In the genomic region with DNA sequence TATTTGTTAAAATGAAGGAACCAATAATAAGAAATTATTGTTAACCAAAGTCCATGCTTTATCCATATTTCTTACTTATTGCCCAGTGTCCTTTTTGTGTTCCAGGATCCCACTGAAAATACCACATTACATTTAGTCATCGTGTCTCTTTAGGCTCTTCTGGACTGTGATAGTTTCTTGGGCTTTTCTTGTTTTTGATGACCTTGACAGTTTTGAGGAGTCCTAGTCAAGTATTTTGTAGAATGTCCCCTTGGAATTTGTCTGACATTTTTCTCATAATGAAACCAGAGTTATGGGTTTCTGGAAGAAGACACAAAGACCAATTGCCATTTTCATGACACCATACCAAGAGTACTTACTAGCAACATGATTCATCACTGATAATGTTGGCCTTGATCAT, we compare ENCODE assay signal across 38 cellular contexts. TPM values are rescaled to one million over a fixed set of nuclear protein-coding genes. Genes with fewer than 3 reads are reported as not detected.
DNase-seq lines count a peak whose midpoint lies in the region; ATAC-seq, FAIRE-seq and TF ChIP-seq lines count a peak whose summit lies in the region.
"Had no signal": no experiment of that assay in that cellular context is flagged by ENCODE, and none has a peak within 500 bp of the region (broad histone marks: within the 10 kb centered on the region; RNA-seq: fewer than 3 reads in every experiment).

No MANE protein-coding gene starts in this region.

- no peaks in the 10 kb centered on the region for H3K9me1 ChIP-seq in IMR-90 (ENCODE audit: insufficient read depth, low read length)
- no peaks in the 10 kb centered on the region for H3K9me1 ChIP-seq in K562 (ENCODE audit: control insufficient read depth, insufficient read depth, low read length)

- no peaks in the 10 kb centered on the region for H3K27me3 ChIP-seq in HepG2 (ENCODE audit: control insufficient read depth in 1 of 2, insufficient read depth in 2 of 2, low read length in 2 of 2)
- H3K27me3 ChIP-seq in right lobe of liver, result no peaks in the 10 kb centered on the region
- peaks cover 2% of the 10 kb centered on the region; the same call in 1 of the 2 replicates for H3K27me3 ChIP-seq in IMR-90 (ENCODE audit: control insufficient read depth, insufficient read depth, low read length)
- peaks cover 0 to 6% of the 10 kb centered on the region in 2 experiments; a peak in 2 of 5 replicates for H3K27me3 ChIP-seq in K562 (ENCODE audit: control insufficient read depth in 2 of 2, insufficient read depth in 2 of 2, low read length in 2 of 2)
- H3K27me3 ChIP-seq: BLaER1; BLaER1 treated with 17β-estradiol and CSF1 and Interleukin-3, amounts not matched to agents 10 nM and 100 nM had no signal

- 92% methylated on average over 1 of the region's 1 CpG for WGBS in HepG2 (ENCODE audit: low lambda C conversion rate)
- WGBS in right lobe of liver (ENCODE audit: insufficient coverage, low coverage, low lambda C conversion rate, missing lambda C conversion rate), result 82% methylated on average over 1 of the region's 1 CpG
- 66% methylated on average over 1 of the region's 1 CpG for WGBS in A549 (ENCODE audit: missing lambda C conversion rate)
- WGBS in IMR-90 (ENCODE audit: extremely low coverage in 2 of 2, insufficient read length in 1 of 2), 2 experiments, result no CpG with 5 or more reads among the region's 1 CpG
- WGBS in K562 (ENCODE audit: insufficient coverage, low coverage, missing lambda C conversion rate), result 0% methylated on average over 1 of the region's 1 CpG

- no peak for TF ChIP-seq RAD21 in HepG2 (CRISPR knock-in tag; IDR thresholded peaks at IDR 0.05)
- TF ChIP-seq RAD21 in A549 (conservative IDR thresholded peaks at IDR 0.05 in 1 of 2, IDR thresholded peaks at IDR 0.05 in 1 of 2), result no peak
- TF ChIP-seq RAD21 in IMR-90 (IDR thresholded peaks at IDR 0.05; ENCODE audit: low read length), result no peak
- no peak for TF ChIP-seq RAD21 in K562 (CRISPR knock-in tag; conservative IDR thresholded peaks at IDR 0.05 in 1 of 2, IDR thresholded peaks at IDR 0.05 in 1 of 2)

- H4K8ac ChIP-seq in IMR-90 (ENCODE audit: low read depth in 2 of 2, low read length in 2 of 2), result no peak overlapping the region

- H3K14ac ChIP-seq in IMR-90 (replicated peaks; ENCODE audit: low read depth, low read length), result no peak overlapping the region

- no peak overlapping the region for H4K91ac ChIP-seq in IMR-90 (ENCODE audit: insufficient read depth, low read depth, low read length)

- CTCF ChIA-PET in HepG2 (lab: Yijun Ruan, JAX; ENCODE audit: low intra/inter-chr PET ratio, low total read pairs) (no interaction called here), A549 (lab: Yijun Ruan, JAX) (no interaction called here), IMR-90 (lab: Yijun Ruan, JAX) (no interaction called here), K562 (lab: Yijun Ruan, JAX; ENCODE audit: low intra/inter-chr PET ratio) (no interaction called here)

- H2AK5ac ChIP-seq in IMR-90 (ENCODE audit: low read depth, low read length), result no peak overlapping the region

- H2AK9ac ChIP-seq in IMR-90 (replicated peaks; ENCODE audit: low read depth, low read length, poor library complexity), result no peak overlapping the region

- peaks cover 8% of the 10 kb centered on the region for H3K4me1 ChIP-seq in HepG2 (ENCODE audit: insufficient read depth, low read length)
- no peaks in the 10 kb centered on the region for H3K4me1 ChIP-seq in right lobe of liver
- no peaks in the 10 kb centered on the region for H3K4me1 ChIP-seq in A549
- H3K4me1 ChIP-seq in IMR-90 (ENCODE audit: control insufficient read depth, insufficient read depth, low read length), result no peaks in the 10 kb centered on the region
- no peaks in the 10 kb centered on the region; a peak in 1 of 5 replicates for H3K4me1 ChIP-seq in K562 (replicated peaks in 1 of 2; ENCODE audit: control insufficient read depth in 2 of 2, insufficient read depth in 2 of 2, low read length in 2 of 2)
- H3K4me1 ChIP-seq: BE2C, Caco-2 had no signal

- H2AFZ ChIP-seq in HepG2 (ENCODE audit: low read length), result no peak overlapping the region
- no peak overlapping the region for H2AFZ ChIP-seq in IMR-90 (replicated peaks; ENCODE audit: low read length, poor library complexity)
- H2AFZ ChIP-seq in K562 (ENCODE audit: low read depth, low read length), result no peak overlapping the region

- dilution Hi-C loops in IMR-90 (cut with HindIII; ENCODE audit: low sequenced_read_pairs, unreplicated experiment), result no loop called here

- H3K23ac ChIP-seq in IMR-90 (ENCODE audit: low read depth, low read length), result no peak overlapping the region

- H3K18ac ChIP-seq in IMR-90 (ENCODE audit: low read depth, low read length), result no peak overlapping the region

- no peak overlapping the region for H2BK15ac ChIP-seq in IMR-90 (ENCODE audit: low read depth, low read length)

- TF ChIP-seq CTCF in HepG2 (CRISPR knock-in tag; IDR thresholded peaks at IDR 0.05) (no peak), right lobe of liver (IDR thresholded peaks at IDR 0.05) (no peak), A549 (IDR thresholded peaks at IDR 0.05) (no peak), IMR-90 (conservative IDR thresholded peaks at IDR 0.05; ENCODE audit: low read depth, low read length) (no peak), K562 (IDR thresholded peaks at IDR 0.05 in 2 of 3, conservative IDR thresholded peaks at IDR 0.05 in 1 of 3; ENCODE audit: insufficient read depth in 2 of 3, low read depth in 1 of 3, low read length in 3 of 3) (no peak)

- no peaks in the 10 kb centered on the region for H3K79me1 ChIP-seq in IMR-90 (ENCODE audit: low read depth in 1 of 2, low read length in 2 of 2)

- H3K36me3 ChIP-seq in HepG2 (replicated peaks in 1 of 2; ENCODE audit: control insufficient read depth in 1 of 2, insufficient read depth in 2 of 2, low read length in 2 of 2), result no peaks in the 10 kb centered on the region
- H3K36me3 ChIP-seq in right lobe of liver, result no peaks in the 10 kb centered on the region
- no peaks in the 10 kb centered on the region for H3K36me3 ChIP-seq in IMR-90 (ENCODE audit: control insufficient read depth, insufficient read depth, low read length)
- H3K36me3 ChIP-seq in K562 (ENCODE audit: control insufficient read depth, insufficient read depth, low read length), result no peaks in the 10 kb centered on the region
- H3K36me3 ChIP-seq: BE2C; BLaER1; BLaER1 treated with 17β-estradiol and CSF1 and Interleukin-3, amounts not matched to agents 10 nM and 100 nM had no signal

- no TSS peak for BruUV-seq in HepG2 (replicated peaks; lab: Mats Ljungman, UMichigan)
- no TSS peak for BruUV-seq in IMR-90 (replicated peaks; lab: Mats Ljungman, UMichigan)
- no TSS peak for BruUV-seq in K562 (replicated peaks; lab: Mats Ljungman, UMichigan)

- no peak overlapping the region for H2BK120ac ChIP-seq in IMR-90 (ENCODE audit: low read depth, low read length)

- H3K4me2 ChIP-seq in HepG2 (ENCODE audit: low read depth, low read length), result no peak overlapping the region
- H3K4me2 ChIP-seq in A549, result no peak overlapping the region
- H3K4me2 ChIP-seq in IMR-90 (ENCODE audit: low read depth, low read length), result no peak overlapping the region
- H3K4me2 ChIP-seq in K562 (ENCODE audit: insufficient read depth, low read length), result no peak overlapping the region
- H3K4me2 ChIP-seq: BLaER1; BLaER1 treated with 17β-estradiol and CSF1 and Interleukin-3, amounts not matched to agents 10 nM and 100 nM had no signal

- in situ Hi-C loops in HepG2 (cut with HindIII; ENCODE audit: extremely low pct_ligation_motif_present, low pct_unique_long_range_greater_than_20kb) (loop anchor here (25.0 kb wide), 2 partner anchors 234 to 759 kb away; a partner anchor contains a TSS), IMR-90 (cut with MboI; ENCODE audit: low sequenced_read_pairs) (loop anchor here (25.0 kb wide), 1 partner anchor 759 kb away; no protein-coding TSS in a partner anchor), K562 (cut with MboI) (loop anchor here (5.0 kb wide), 1 partner anchor 444 kb away; a partner anchor contains a TSS)

- H2BK5ac ChIP-seq in IMR-90 (ENCODE audit: low read depth, low read length, poor library complexity, severe bottlenecking), result no peak overlapping the region

- H3K9me3 ChIP-seq in HepG2 (ENCODE audit: low read length) (no peaks in the 10 kb centered on the region), right lobe of liver (no peaks in the 10 kb centered on the region), A549 (no peaks in the 10 kb centered on the region), IMR-90 (ENCODE audit: control insufficient read depth, insufficient read depth, low read length) (no peaks in the 10 kb centered on the region), K562 (replicated peaks; ENCODE audit: control insufficient read depth, insufficient read depth, low read depth, low read length) (no peaks in the 10 kb centered on the region)
- H3K9me3 ChIP-seq: BE2C; BLaER1; BLaER1 treated with 17β-estradiol and CSF1 and Interleukin-3, amounts not matched to agents 10 nM and 100 nM; Caco-2 had no signal

- H3K9ac ChIP-seq in HepG2 (ENCODE audit: insufficient read depth, low read depth, low read length), result no peak overlapping the region
- no peak overlapping the region for H3K9ac ChIP-seq in IMR-90 (ENCODE audit: low read depth, low read length)
- no peak overlapping the region for H3K9ac ChIP-seq in K562 (ENCODE audit: insufficient read depth in 1 of 2, low read depth in 2 of 2, low read length in 2 of 2)
- H3K9ac ChIP-seq: BLaER1; BLaER1 treated with 17β-estradiol and CSF1 and Interleukin-3, amounts not matched to agents 10 nM and 100 nM had no signal

- DNase-seq in HepG2 (ENCODE audit: low spot score) (no peak), right lobe of liver (no peak), A549 (ENCODE audit: low read depth in 1 of 2, low spot score in 1 of 2) (no peak), IMR-90 (no peak), K562 (ENCODE audit: extremely low read depth in 1 of 4, low spot score in 3 of 4) (no peak), germinal center (ENCODE audit: low spot score) (no peak)
- no peak for DNase-seq in central memory CD4-positive, alpha-beta T cell
- DNase-seq: 8988T; ACHN; AML-193; BE2C; C1 segment of cervical spinal cord; Caco-2; Calu3; CD4-positive, alpha-beta memory T cell; CD4-positive, alpha-beta T cell; CD4-positive, CD25-positive, alpha-beta regulatory T cell; CD8-positive, alpha-beta memory T cell; CD8-positive, alpha-beta T cell; COR-L47; DMS 273 treated with DMSO at 0.1 percent for 48 hours; DMS153; DMS53; DMS79; DMS79 treated with DMSO at 0.1 percent for 48 hours; DND-41; EL had no signal

- H3K79me2 ChIP-seq in HepG2 (ENCODE audit: insufficient read depth, low read length) (no peaks in the 10 kb centered on the region), K562 (ENCODE audit: control insufficient read depth, insufficient read depth, low read length) (no peaks in the 10 kb centered on the region)

- no peak overlapping the region for H3K27ac ChIP-seq in HepG2 (ENCODE audit: extremely low read length, insufficient read depth, low read length)
- no peak overlapping the region for H3K27ac ChIP-seq in right lobe of liver
- no peak overlapping the region for H3K27ac ChIP-seq in A549
- no peak overlapping the region for H3K27ac ChIP-seq in IMR-90 (ENCODE audit: insufficient read depth, low read length)
- no peak overlapping the region for H3K27ac ChIP-seq in K562 (ENCODE audit: extremely low read depth, low read depth, low read length)
- H3K27ac ChIP-seq: 22Rv1; BLaER1; BLaER1 treated with 17β-estradiol and CSF1 and Interleukin-3, amounts not matched to agents 10 nM and 100 nM; C4-2B had no signal

- ATAC-seq in HepG2, result no peak
- ATAC-seq in right lobe of liver, result no peak
- ATAC-seq in A549, result no peak
- ATAC-seq in IMR-90 (ENCODE audit: low read depth), result no peak
- ATAC-seq in K562, result no peak
- no peak for ATAC-seq in GM19463 (IDR thresholded peaks at IDR 0.05; ENCODE audit: unreplicated experiment)
- ATAC-seq: CD8-positive, alpha-beta T cell had no signal

- FAIRE-seq in HepG2 (lab: Jason Lieb, UNC) (no peak), A549 (lab: Jason Lieb, UNC) (no peak), K562 (lab: Jason Lieb, UNC) (no peak)
- FAIRE-seq: A204.1, D721Med had no signal

- intact Hi-C loops in HepG2 (cut with micrococcal nuclease; ENCODE audit: unreplicated experiment), result no loop called here
- intact Hi-C loops in right lobe of liver (cut with DNase I), result no loop called here
- intact Hi-C loops in IMR-90 (cut with micrococcal nuclease), result loop anchor here (10.0 kb wide), 1 partner anchor 766 kb away; no protein-coding TSS in a partner anchor
- intact Hi-C loops in K562 (cut with micrococcal nuclease), result no loop called here

- H3K4ac ChIP-seq in IMR-90 (ENCODE audit: low read depth, low read length), result no peak overlapping the region

- no peak for TF ChIP-seq EP300 in HepG2 (IDR thresholded peaks at IDR 0.05; ENCODE audit: low read depth in 2 of 2, low read length in 2 of 2)
- TF ChIP-seq EP300 in HepG2 (CRISPR knock-in tag; IDR thresholded peaks at IDR 0.05; ENCODE audit: borderline replicate concordance), result no peak
- no peak for TF ChIP-seq EP300 in A549 (IDR thresholded peaks at IDR 0.05)
- no peak for TF ChIP-seq EP300 in K562 (IDR thresholded peaks at IDR 0.05; ENCODE audit: low read length)

- no peak overlapping the region for H2BK20ac ChIP-seq in IMR-90 (ENCODE audit: low read depth, low read length)

- TF ChIP-seq POLR2A in HepG2 (IDR thresholded peaks at IDR 0.05; ENCODE audit: insufficient read depth in 1 of 2, low read depth in 2 of 2, low read length in 2 of 2) (no peak), right lobe of liver (IDR thresholded peaks at IDR 0.05) (no peak), A549 (IDR thresholded peaks at IDR 0.05; ENCODE audit: low read length) (no peak), IMR-90 (IDR thresholded peaks at IDR 0.05; ENCODE audit: low read depth, low read length) (no peak), K562 (conservative IDR thresholded peaks at IDR 0.05) (no peak)

- POLR2A ChIA-PET in HepG2 (lab: Yijun Ruan, JAX), result no interaction called here
- POLR2A ChIA-PET in A549 (lab: Yijun Ruan, JAX), result no interaction called here
- POLR2A ChIA-PET in IMR-90 (lab: Charles Lee; ENCODE audit: unreplicated experiment), result no interaction called here
- POLR2A ChIA-PET in K562 (lab: Yijun Ruan, JAX), result no interaction called here

- H3K4me3 ChIP-seq in HepG2 (replicated peaks in 1 of 3; ENCODE audit: insufficient read depth in 1 of 3, low read depth in 2 of 3, low read length in 3 of 3) (no peak overlapping the region), right lobe of liver (no peak overlapping the region), A549 (no peak overlapping the region), IMR-90 (ENCODE audit: insufficient read depth, low read depth, low read length) (no peak overlapping the region), K562 (no peak overlapping the region)
- H3K4me3 ChIP-seq: BLaER1; BLaER1 treated with 17β-estradiol and CSF1 and Interleukin-3, amounts not matched to agents 10 nM and 100 nM had no signal

- H4K20me1 ChIP-seq in HepG2 (ENCODE audit: insufficient read depth, low read length), result no peaks in the 10 kb centered on the region
- H4K20me1 ChIP-seq in IMR-90 (ENCODE audit: insufficient read depth, low read length), result no peaks in the 10 kb centered on the region
- H4K20me1 ChIP-seq in K562 (replicated peaks; ENCODE audit: control insufficient read depth, insufficient read depth, low read length), result no peaks in the 10 kb centered on the region
- H4K20me1 ChIP-seq: BLaER1; BLaER1 treated with 17β-estradiol and CSF1 and Interleukin-3, amounts not matched to agents 10 nM and 100 nM had no signal

- no peak overlapping the region for H4K5ac ChIP-seq in IMR-90 (ENCODE audit: low read depth, low read length)

- no peak overlapping the region for H3K56ac ChIP-seq in IMR-90 (ENCODE audit: extremely low read depth, insufficient read depth, low read length)

RNA-seq across cellular contexts. Expression of a gene that starts 13.6 kb away (rescaled TPM):
- total RNA-seq in HepG2 (2016; rRNA removed; fragmentation: Illumina TruSeq; extraction: Trizol) (39.3 and 45.9 TPM in 2 replicates), right lobe of liver (10 to 100 TPM; 11.1 to 16.2 (median 14.4) TPM), IMR-90 (2012; rRNA removed) (20.4 and 35.8 TPM in 2 replicates), K562 (2014; rRNA removed) (17.9 and 30.9 TPM in 2 replicates), K562 (2014; rRNA removed; fragmentation: Illumina TruSeq; extraction: Trizol) (32.5 and 35.7 TPM in 2 replicates), K562 (2015; rRNA removed; fragmentation: Illumina TruSeq; extraction: Trizol) (25.2 and 30.8 TPM in 2 replicates), K562 (2021) (18.7 and 24.1 TPM in 2 replicates)
- total RNA-seq in HepG2 (2016; cell fraction: cytosol; rRNA removed; fragmentation: Illumina TruSeq; extraction: Trizol; ENCODE audit: low read depth), result 12.7 and 14.8 TPM in 2 replicates
- total RNA-seq in HepG2 (2016; cell fraction: insoluble cytoplasmic fraction; rRNA removed; fragmentation: Illumina TruSeq; extraction: Trizol), result 36.8 and 51.4 TPM in 2 replicates
- total RNA-seq in HepG2 (2016; cell fraction: membrane; rRNA removed; fragmentation: Illumina TruSeq; extraction: Trizol), result 10.3 and 11.3 TPM in 2 replicates
- total RNA-seq in HepG2 (2016; cell fraction: nucleus; rRNA removed; fragmentation: Illumina TruSeq; extraction: Trizol), result 49.1 and 53.3 TPM in 2 replicates
- polyA plus RNA-seq in HepG2 (2011; rRNA removed) (11.8 and 16.9 TPM in 2 replicates), A549 (2011; rRNA removed) (49.6 and 63.9 TPM in 2 replicates), A549 (2017; fragmentation: RNase III; extraction: RNeasy Plus Mini Kit Qiagen cat#74134 plus additional on column Dnase treatment) (38.4 to 40.8 TPM (median 40.2 TPM) in 3 replicates), IMR-90 (2012; rRNA removed) (9.5 and 12.8 TPM in 2 replicates), K562 (2011; rRNA removed) (20.4 and 28.0 TPM in 2 replicates), K562 (2014; fragmentation: Illumina TruSeq; extraction: Trizol) (23.3 and 24.8 TPM in 2 replicates), K562 (2014; fragmentation: Nextera tagmentation; extraction: Ambion mirVana) (100 to 1,000 TPM in 1 of 2 experiments, 10 to 100 TPM in 1; 85.9 to 101 TPM), K562 (2014; rRNA removed) (23.3 and 24.1 TPM in 2 replicates)
- 6.1 and 10.1 TPM in 2 replicates for polyA plus RNA-seq in HepG2 (2011; cell fraction: cytosol; rRNA removed)
- polyA plus RNA-seq in HepG2 (2011; cell fraction: nucleus; rRNA removed), result 12.2 and 13.1 TPM in 2 replicates
- 15.3 and 17.3 TPM in 2 replicates for polyA plus RNA-seq in HepG2 (2012)
- polyA plus RNA-seq in HepG2 (2016; cell fraction: cytosol; fragmentation: Illumina TruSeq; extraction: Trizol; ENCODE audit: low read depth), result 3.1 and 3.4 TPM in 2 replicates
- 42.0 and 46.1 TPM in 2 replicates for polyA plus RNA-seq in HepG2 (2016; cell fraction: insoluble cytoplasmic fraction; fragmentation: Illumina TruSeq; extraction: Trizol; ENCODE audit: low read depth)
- polyA plus RNA-seq in HepG2 (2016; cell fraction: membrane; fragmentation: Illumina TruSeq; extraction: Trizol; ENCODE audit: low read depth), result 6.0 and 6.7 TPM in 2 replicates
- 26.7 and 29.7 TPM in 2 replicates for polyA plus RNA-seq in HepG2 (2016; cell fraction: nucleus; fragmentation: Illumina TruSeq; extraction: Trizol; ENCODE audit: insufficient read depth, low read depth)
- polyA minus RNA-seq in HepG2 (2011; rRNA and poly(A)+ RNA removed; ENCODE audit: low replicate concordance), result 5.3 and 6.5 TPM in 2 replicates
- 9.5 and 10.4 TPM in 2 replicates for polyA minus RNA-seq in HepG2 (2011; cell fraction: cytosol; rRNA and poly(A)+ RNA removed)
- polyA minus RNA-seq in HepG2 (2011; cell fraction: nucleus; rRNA and poly(A)+ RNA removed), result 73.5 and 78.9 TPM in 2 replicates
- polyA plus RNA-seq in A549 (2012; cell fraction: cytosol; rRNA removed), result 11.3 and 12.0 TPM in 2 replicates
- polyA plus RNA-seq in A549 (2012; cell fraction: nucleus; rRNA removed), result 4.0 and 6.4 TPM in 2 replicates
- polyA minus RNA-seq in A549 (2011; rRNA and poly(A)+ RNA removed), result 9.6 and 11.0 TPM in 2 replicates
- polyA plus RNA-seq in IMR-90 (2012; cell fraction: cytosol; rRNA removed), result 1.8 and 2.3 TPM in 2 replicates
- polyA plus RNA-seq in IMR-90 (2012; cell fraction: nucleus; rRNA removed; ENCODE audit: low replicate concordance), result 0.90 and 6.6 TPM in 2 replicates
- total RNA-seq in K562 (2011; cell fraction: chromatin; rRNA removed; ENCODE audit: low replicate concordance), result 37.2 and 47.8 TPM in 2 replicates
- 16.3 and 18.2 TPM in 2 replicates for total RNA-seq in K562 (2011; cell fraction: nucleolus; rRNA removed)
- total RNA-seq in K562 (2011; cell fraction: nucleoplasm; rRNA removed), result 15.5 and 20.3 TPM in 2 replicates
- polyA plus RNA-seq in K562 (2011; cell fraction: cytosol; rRNA removed), result 3.2 and 10.3 TPM in 2 replicates
- polyA plus RNA-seq in K562 (2011; cell fraction: nucleus; rRNA removed), result 24.0 and 27.4 TPM in 2 replicates
- 19.1 and 19.4 TPM in 2 replicates for polyA plus RNA-seq in K562 (2012)
- 18.8 and 24.0 TPM in 2 replicates for polyA minus RNA-seq in K562 (2011; rRNA and poly(A)+ RNA removed)
- 1.9 and 7.2 TPM in 2 replicates for polyA minus RNA-seq in K562 (2011; cell fraction: cytosol; rRNA and poly(A)+ RNA removed)
- polyA minus RNA-seq in K562 (2011; cell fraction: nucleus; rRNA and poly(A)+ RNA removed), result 30.7 and 44.8 TPM in 2 replicates

RNA-seq across cellular contexts. Expression of a gene that starts 38.9 kb away (rescaled TPM):
- total RNA-seq in HepG2 (2016; rRNA removed; fragmentation: Illumina TruSeq; extraction: Trizol), result not detected in 2 replicates
- total RNA-seq in HepG2 (2016; cell fraction: cytosol; rRNA removed; fragmentation: Illumina TruSeq; extraction: Trizol; ENCODE audit: low read depth), result not detected in 2 replicates
- not detected in 2 replicates for total RNA-seq in HepG2 (2016; cell fraction: insoluble cytoplasmic fraction; rRNA removed; fragmentation: Illumina TruSeq; extraction: Trizol)
- total RNA-seq in HepG2 (2016; cell fraction: membrane; rRNA removed; fragmentation: Illumina TruSeq; extraction: Trizol), result not detected in 2 replicates
- total RNA-seq in HepG2 (2016; cell fraction: nucleus; rRNA removed; fragmentation: Illumina TruSeq; extraction: Trizol), result not detected in 2 replicates
- polyA plus RNA-seq in HepG2 (2011; rRNA removed), result not detected in 2 replicates
- polyA plus RNA-seq in HepG2 (2011; cell fraction: cytosol; rRNA removed), result not detected in 2 replicates
- not detected in 2 replicates for polyA plus RNA-seq in HepG2 (2011; cell fraction: nucleus; rRNA removed)
- not detected in 2 replicates for polyA plus RNA-seq in HepG2 (2012)
- polyA plus RNA-seq in HepG2 (2016; cell fraction: cytosol; fragmentation: Illumina TruSeq; extraction: Trizol; ENCODE audit: low read depth), result not detected in 2 replicates
- polyA plus RNA-seq in HepG2 (2016; cell fraction: insoluble cytoplasmic fraction; fragmentation: Illumina TruSeq; extraction: Trizol; ENCODE audit: low read depth), result not detected in 2 replicates
- not detected in 2 replicates for polyA plus RNA-seq in HepG2 (2016; cell fraction: membrane; fragmentation: Illumina TruSeq; extraction: Trizol; ENCODE audit: low read depth)
- polyA plus RNA-seq in HepG2 (2016; cell fraction: nucleus; fragmentation: Illumina TruSeq; extraction: Trizol; ENCODE audit: insufficient read depth, low read depth), result not detected in 2 replicates
- polyA minus RNA-seq in HepG2 (2011; rRNA and poly(A)+ RNA removed; ENCODE audit: low replicate concordance), result 0.82 TPM in 1 of 2 replicates, not detected in the other
- polyA minus RNA-seq in HepG2 (2011; cell fraction: cytosol; rRNA and poly(A)+ RNA removed), result not detected in 2 replicates
- polyA minus RNA-seq in HepG2 (2011; cell fraction: nucleus; rRNA and poly(A)+ RNA removed), result not detected in 2 replicates
- not detected for total RNA-seq in right lobe of liver
- 0.21 TPM in 2 replicates for polyA plus RNA-seq in A549 (2011; rRNA removed)
- 0.04 and 0.05 TPM in 2 replicates for polyA plus RNA-seq in A549 (2012; cell fraction: cytosol; rRNA removed)
- polyA plus RNA-seq in A549 (2012; cell fraction: nucleus; rRNA removed), result 0.07 TPM in 1 of 2 replicates, not detected in the other
- polyA plus RNA-seq in A549 (2017; fragmentation: RNase III; extraction: RNeasy Plus Mini Kit Qiagen cat#74134 plus additional on column Dnase treatment), result 0.05 to 0.12 TPM (median 0.12 TPM) in 3 replicates
- 1.6 TPM in 1 of 2 replicates, not detected in the other for polyA minus RNA-seq in A549 (2011; rRNA and poly(A)+ RNA removed)
- not detected in 2 replicates for total RNA-seq in IMR-90 (2012; rRNA removed)
- not detected in 2 replicates for polyA plus RNA-seq in IMR-90 (2012; rRNA removed)
- not detected in 2 replicates for polyA plus RNA-seq in IMR-90 (2012; cell fraction: cytosol; rRNA removed)
- polyA plus RNA-seq in IMR-90 (2012; cell fraction: nucleus; rRNA removed; ENCODE audit: low replicate concordance), result not detected in 2 replicates
- not detected in 2 replicates for total RNA-seq in K562 (2011; cell fraction: chromatin; rRNA removed; ENCODE audit: low replicate concordance)
- not detected in 2 replicates for total RNA-seq in K562 (2011; cell fraction: nucleolus; rRNA removed)
- not detected in 2 replicates for total RNA-seq in K562 (2011; cell fraction: nucleoplasm; rRNA removed)
- total RNA-seq in K562 (2014; rRNA removed), result not detected in 2 replicates
- total RNA-seq in K562 (2014; rRNA removed; fragmentation: Illumina TruSeq; extraction: Trizol), result 0.10 TPM in 1 of 2 replicates, not detected in the other
- not detected in 2 replicates for total RNA-seq in K562 (2015; rRNA removed; fragmentation: Illumina TruSeq; extraction: Trizol)
- total RNA-seq in K562 (2021), result 0.09 and 0.20 TPM in 2 replicates
- 0.07 TPM in 1 of 2 replicates, not detected in the other for polyA plus RNA-seq in K562 (2011; rRNA removed)
- polyA plus RNA-seq in K562 (2011; cell fraction: cytosol; rRNA removed), result not detected in 2 replicates
- not detected in 2 replicates for polyA plus RNA-seq in K562 (2011; cell fraction: nucleus; rRNA removed)
- polyA plus RNA-seq in K562 (2012), result not detected in 2 replicates
- not detected in 2 replicates for polyA plus RNA-seq in K562 (2014; fragmentation: Illumina TruSeq; extraction: Trizol)
- polyA plus RNA-seq in K562 (2014; fragmentation: Nextera tagmentation; extraction: Ambion mirVana), result under 1 TPM; 0.06 to 0.14 TPM
- polyA plus RNA-seq in K562 (2014; rRNA removed), result 0.20 TPM in 1 of 2 replicates, not detected in the other
- polyA minus RNA-seq in K562 (2011; rRNA and poly(A)+ RNA removed), result not detected in 2 replicates
- not detected in 2 replicates for polyA minus RNA-seq in K562 (2011; cell fraction: cytosol; rRNA and poly(A)+ RNA removed)
- polyA minus RNA-seq in K562 (2011; cell fraction: nucleus; rRNA and poly(A)+ RNA removed), result not detected in 2 replicates
- total RNA-seq: A673; B cell; Caco-2; CD4-positive, alpha-beta memory T cell; CD4-positive, alpha-beta T cell; CD4-positive, CD25-positive, alpha-beta regulatory T cell; CD8-positive, alpha-beta memory T cell had no signal
- polyA plus RNA-seq: BJ; CD14-positive monocyte; CD4-positive, alpha-beta memory T cell; CD4-positive, CD25-positive, alpha-beta regulatory T cell; CD8-positive, alpha-beta memory T cell had no signal
